ENCODE assay signal across 14 cellular contexts in genomic region chr2:27324720-27325119, GRCh38. TPM values are rescaled to one million over a fixed set of nuclear protein-coding genes. Genes with fewer than 3 reads are reported as not detected.
DNase-seq lines count a peak whose midpoint lies in the region; ATAC-seq and TF ChIP-seq lines count a peak whose summit lies in the region.
"Had no signal": no experiment of that assay in that cellular context is flagged by ENCODE, and none has a peak within 500 bp of the region (broad histone marks: within the 10 kb centered on the region; RNA-seq: fewer than 3 reads in every experiment).

No MANE protein-coding gene starts in this region.

- H3K9ac ChIP-seq in Karpas-422 (ENCODE audit: low read length): no peak overlapping the region

- no peaks in the 10 kb centered on the region for H3K9me3 Mint-ChIP-seq in activated naive CD4-positive, alpha-beta T cell treated with anti-CD3 and anti-CD28 coated beads for 36 hours
- H3K9me3 Mint-ChIP-seq in activated naive CD8-positive, alpha-beta T cell treated with anti-CD3 and anti-CD28 coated beads, Interleukin-2, amount 50 U/mL, for 24 hours: no peaks in the 10 kb centered on the region

- peaks cover 28% of the 10 kb centered on the region for H3K36me3 Mint-ChIP-seq in activated naive CD4-positive, alpha-beta T cell treated with anti-CD3 and anti-CD28 coated beads for 36 hours (ENCODE audit: low read depth)
- peaks cover 24% of the 10 kb centered on the region for H3K36me3 Mint-ChIP-seq in activated naive CD8-positive, alpha-beta T cell treated with anti-CD3 and anti-CD28 coated beads, Interleukin-2, amount 50 U/mL, for 24 hours (ENCODE audit: low read depth)

- TF ChIP-seq CTCF in osteoblast (IDR thresholded peaks at IDR 0.05; ENCODE audit: extremely low read depth, low read depth, low read length): no peak

- H3K9me2 ChIP-seq in Karpas-422 (replicated peaks; ENCODE audit: insufficient read depth, low read length): no peaks in the 10 kb centered on the region

- H3K4me1 Mint-ChIP-seq in activated naive CD4-positive, alpha-beta T cell treated with anti-CD3 and anti-CD28 coated beads for 36 hours (ENCODE audit: low read depth): peaks cover 14% of the 10 kb centered on the region
- H3K4me1 Mint-ChIP-seq in activated naive CD8-positive, alpha-beta T cell treated with anti-CD3 and anti-CD28 coated beads, Interleukin-2, amount 50 U/mL, for 24 hours: peaks cover 19% of the 10 kb centered on the region

- H2AFZ ChIP-seq in Karpas-422 (ENCODE audit: low read length) (no peak overlapping the region), osteoblast (ENCODE audit: low read length) (no peak overlapping the region)

- no peak overlapping the region; the same call in 1 of the 2 replicates for H3K4me3 ChIP-seq in Karpas-422 (ENCODE audit: low read length)
- H3K4me3 ChIP-seq in osteoblast (ENCODE audit: insufficient read depth, low read length): no peak overlapping the region

- no peak for DNase-seq in activated naive CD4-positive, alpha-beta T cell treated with anti-CD3 and anti-CD28 coated beads for 36 hours
- no peak for DNase-seq in activated naive CD4-positive, alpha-beta T cell treated with anti-CD3 and anti-CD28 coated beads, Interleukin-2, amount 50 U/mL, for 16 hours
- DNase-seq in Karpas-422 (no peak), osteoblast (ENCODE audit: insufficient read length, low spot score, missing footprints) (peak; percentile 45)
- no peak for DNase-seq in activated naive CD8-positive, alpha-beta T cell treated with anti-CD3 and anti-CD28 coated beads, Interleukin-2, amount 50 U/mL, for 24 hours
- DNase-seq: activated naive CD4-positive, alpha-beta T cell treated with Interleukin-2 at 50 U/mL for 16 hours; caudate nucleus; foreskin keratinocyte; NCI-H1092; tibial artery had no signal

- H3K27me3 Mint-ChIP-seq in activated naive CD4-positive, alpha-beta T cell treated with anti-CD3 and anti-CD28 coated beads for 36 hours (ENCODE audit: low read depth): no peaks in the 10 kb centered on the region
- H3K27me3 Mint-ChIP-seq in activated naive CD8-positive, alpha-beta T cell treated with anti-CD3 and anti-CD28 coated beads, Interleukin-2, amount 50 U/mL, for 24 hours: no peaks in the 10 kb centered on the region

- peak overlapping the region; percentile 98 for H3K4me2 ChIP-seq in Karpas-422 (ENCODE audit: low read depth, low read length, poor library complexity, severe bottlenecking)
- no peak overlapping the region for H3K4me2 ChIP-seq in osteoblast (ENCODE audit: insufficient read depth, low read length)

- peak overlapping the region; percentile 22 for H3K27ac Mint-ChIP-seq in activated naive CD4-positive, alpha-beta T cell treated with anti-CD3 and anti-CD28 coated beads for 36 hours
- H3K27ac Mint-ChIP-seq in activated naive CD8-positive, alpha-beta T cell treated with anti-CD3 and anti-CD28 coated beads, Interleukin-2, amount 50 U/mL, for 24 hours: peak overlapping the region; percentile 1

- H3K36me3 ChIP-seq in Karpas-422 (ENCODE audit: insufficient read depth, low read length) (peaks cover 22% of the 10 kb centered on the region; the same call in 1 of the 2 replicates), osteoblast (ENCODE audit: insufficient read depth, low read length) (peaks cover 36% of the 10 kb centered on the region)

- H3K27ac ChIP-seq in Karpas-422 (ENCODE audit: low read length) (no peak overlapping the region), osteoblast (ENCODE audit: low read depth, low read length) (no peak overlapping the region)
- H3K27ac ChIP-seq: foreskin keratinocyte, tibial artery had no signal

- no peak for ATAC-seq in activated naive CD8-positive, alpha-beta T cell treated with anti-CD3 and anti-CD28 coated beads, Interleukin-2, amount 50 U/mL, for 24 hours
- no peak for ATAC-seq in HG03139 (IDR thresholded peaks at IDR 0.05; ENCODE audit: unreplicated experiment)
- no peak for ATAC-seq in HG03378 (IDR thresholded peaks at IDR 0.05; ENCODE audit: unreplicated experiment)
- ATAC-seq in GM18909 (IDR thresholded peaks at IDR 0.05; ENCODE audit: poor library complexity, unreplicated experiment): no peak
- ATAC-seq: foreskin keratinocyte had no signal

- H3K79me2 ChIP-seq in Karpas-422 (ENCODE audit: low read length) (peaks cover 28% of the 10 kb centered on the region), osteoblast (ENCODE audit: insufficient read depth, low read length) (peaks cover 22% of the 10 kb centered on the region)

- H4K20me1 ChIP-seq in Karpas-422 (ENCODE audit: insufficient read depth, low read depth, low read length): no peaks in the 10 kb centered on the region
- H4K20me1 ChIP-seq in osteoblast (ENCODE audit: insufficient read depth, low read length): no peaks in the 10 kb centered on the region

- CTCF ChIA-PET in activated naive CD4-positive, alpha-beta T cell treated with anti-CD3 and anti-CD28 coated beads for 36 hours (lab: Charles Lee): interaction anchor here (1.2 kb wide), 1 partner anchor 37 kb away, joined by 3 read pairs; no protein-coding TSS in a partner anchor

- no peaks in the 10 kb centered on the region for H3K27me3 ChIP-seq in Karpas-422 (ENCODE audit: low read length)
- no peaks in the 10 kb centered on the region for H3K27me3 ChIP-seq in osteoblast (ENCODE audit: insufficient read depth, low read length)
- H3K27me3 ChIP-seq: foreskin keratinocyte, tibial artery had no signal

- H3K4me1 ChIP-seq in Karpas-422 (ENCODE audit: low read length) (peaks cover 27% of the 10 kb centered on the region), osteoblast (ENCODE audit: insufficient read depth, low read length) (peaks cover 28% of the 10 kb centered on the region)

- H3K9me3 ChIP-seq in Karpas-422 (ENCODE audit: low read length) (no peaks in the 10 kb centered on the region), osteoblast (ENCODE audit: low read depth, low read length) (no peaks in the 10 kb centered on the region)
- H3K9me3 ChIP-seq: tibial artery had no signal

- intact Hi-C loops in activated naive CD4-positive, alpha-beta T cell treated with anti-CD3 and anti-CD28 coated beads for 36 hours (cut with micrococcal nuclease): no loop called here

- peak overlapping the region; percentile 46 for H3K4me3 Mint-ChIP-seq in activated naive CD4-positive, alpha-beta T cell treated with anti-CD3 and anti-CD28 coated beads for 36 hours
- H3K4me3 Mint-ChIP-seq in activated naive CD8-positive, alpha-beta T cell treated with anti-CD3 and anti-CD28 coated beads, Interleukin-2, amount 50 U/mL, for 24 hours: no peak overlapping the region

RNA-seq across cellular contexts. Expression of gene MPV17, which starts 1.8 kb away (rescaled TPM):
- total RNA-seq in activated naive CD4-positive, alpha-beta T cell treated with anti-CD3 and anti-CD28 coated beads for 36 hours: 10 to 100 TPM; 80.2 to 82.3 TPM
- 103 and 126 TPM in 2 replicates for total RNA-seq in Karpas-422 (2014; rRNA removed; shearing (Covaris generic); ENCODE audit: low replicate concordance)
- 98.8 and 112 TPM in 2 replicates for total RNA-seq in osteoblast

RNA-seq across cellular contexts. Expression of gene UCN, which starts 16.5 kb away (rescaled TPM):
- total RNA-seq in activated naive CD4-positive, alpha-beta T cell treated with anti-CD3 and anti-CD28 coated beads for 36 hours: under 1 TPM; 0.45 to 0.89 TPM
- 2.5 and 7.1 TPM in 2 replicates for total RNA-seq in Karpas-422 (2014; rRNA removed; shearing (Covaris generic); ENCODE audit: low replicate concordance)
- total RNA-seq in osteoblast: 0.36 and 1.2 TPM in 2 replicates
- total RNA-seq: mononuclear cell had no signal

RNA-seq across cellular contexts. Expression of gene GTF3C2, which starts 31.8 kb away (rescaled TPM):
- total RNA-seq in activated naive CD4-positive, alpha-beta T cell treated with anti-CD3 and anti-CD28 coated beads for 36 hours: 10 to 100 TPM; 62.9 to 72.3 TPM
- total RNA-seq in Karpas-422 (2014; rRNA removed; shearing (Covaris generic); ENCODE audit: low replicate concordance): 44.2 and 79.0 TPM in 2 replicates
- 32.7 and 34.4 TPM in 2 replicates for total RNA-seq in osteoblast

RNA-seq across cellular contexts. Expression of gene TRIM54, which starts 42.5 kb away (rescaled TPM):
- total RNA-seq in activated naive CD4-positive, alpha-beta T cell treated with anti-CD3 and anti-CD28 coated beads for 36 hours: not detected
- not detected in 2 replicates for total RNA-seq in Karpas-422 (2014; rRNA removed; shearing (Covaris generic); ENCODE audit: low replicate concordance)
- total RNA-seq in osteoblast: not detected in 2 replicates
- total RNA-seq: foreskin keratinocyte, mononuclear cell had no signal

RNA-seq across cellular contexts. Expression of gene EIF2B4, which starts 45.4 kb away (rescaled TPM):
- 10 to 100 TPM; 24.4 to 25.2 TPM for total RNA-seq in activated naive CD4-positive, alpha-beta T cell treated with anti-CD3 and anti-CD28 coated beads for 36 hours
- total RNA-seq in Karpas-422 (2014; rRNA removed; shearing (Covaris generic); ENCODE audit: low replicate concordance): 30.6 and 35.3 TPM in 2 replicates
- 19.2 and 24.2 TPM in 2 replicates for total RNA-seq in osteoblast
